Comparison of ENCODE assay signal across 1 cellular context in genomic region chr22:26887456-26887855, GRCh38.
A peak's percentile ranks its signal among the peaks of the same experiment; 100 is the strongest.
TF ChIP-seq lines count a peak whose summit lies in the region.

No MANE protein-coding gene starts in this region.

TF ChIP-seq in SK-N-SH treated with all-trans-retinoic acid at 6 μM for 48 hours, 23 proteins besides CTCF, POLR2A, EP300 and RAD21 (continued from another document):
- no peak for TF ChIP-seq GLIS3 (CRISPR knock-in tag; IDR thresholded peaks at IDR 0.05)
- no peak; the same call in 1 of the 2 replicates for TF ChIP-seq ZFP3 (CRISPR knock-in tag; IDR thresholded peaks at IDR 0.05)
- TF ChIP-seq ISL1 (CRISPR knock-in tag; IDR thresholded peaks at IDR 0.05) = peak; percentile 70
- TF ChIP-seq ESRRG (CRISPR knock-in tag; IDR thresholded peaks at IDR 0.05) = no peak
- TF ChIP-seq RARB (CRISPR knock-in tag; IDR thresholded peaks at IDR 0.05) = no peak
- no peak for TF ChIP-seq ZC3H10 (CRISPR knock-in tag; IDR thresholded peaks at IDR 0.05)
- 0 out of 2 replicates have a peak, but pooled peaks have one; percentile 11 for TF ChIP-seq SNAI2 (CRISPR knock-in tag; IDR thresholded peaks at IDR 0.05)
- TF ChIP-seq TCF4 (CRISPR knock-in tag; IDR thresholded peaks at IDR 0.05; ENCODE audit: borderline replicate concordance) = no peak
- no peak for TF ChIP-seq ZNF70 (CRISPR knock-in tag; IDR thresholded peaks at IDR 0.05)
- no peak for TF ChIP-seq ZFP30 (CRISPR knock-in tag; IDR thresholded peaks at IDR 0.05)
